Comparison of ENCODE assay signal across 21 cellular contexts in genomic region chr16:22668318-22668717, GRCh38.
DNase-seq lines count a peak whose midpoint lies in the region; ATAC-seq, FAIRE-seq and TF ChIP-seq lines count a peak whose summit lies in the region.
"Had no signal": no experiment of that assay in that cellular context is flagged by ENCODE, and none has a peak within 500 bp of the region (broad histone marks: within the 10 kb centered on the region; RNA-seq: fewer than 3 reads in every experiment).

No MANE protein-coding gene starts in this region.

- H3K4me1 ChIP-seq in K562 (replicated peaks in 1 of 2; ENCODE audit: control insufficient read depth in 2 of 2, insufficient read depth in 2 of 2, low read length in 2 of 2) = no peaks in the 10 kb centered on the region; a peak in 1 of 5 replicates
- H3K4me1 ChIP-seq in testis = no peaks in the 10 kb centered on the region
- H3K4me1 ChIP-seq: Caco-2 had no signal

- H3K36me3 Mint-ChIP-seq in activated CD8-positive, alpha-beta memory T cell treated with anti-CD3 and anti-CD28 coated beads, Interleukin-2, amount 10 ng/mL, durations not matched to agents 7 days and 5 days = no peaks in the 10 kb centered on the region
- H3K36me3 Mint-ChIP-seq: CD4-positive, CD25-positive, alpha-beta regulatory T cell; CD8-positive, alpha-beta T cell had no signal

- H3K4me2 ChIP-seq in K562 (ENCODE audit: insufficient read depth, low read length) = no peak overlapping the region
- H3K4me2 ChIP-seq: BLaER1 had no signal

- POLR2A ChIA-PET in K562 (lab: Yijun Ruan, JAX) = no interaction called here

- no peak overlapping the region for H3K9ac ChIP-seq in K562 (ENCODE audit: insufficient read depth in 1 of 2, low read depth in 2 of 2, low read length in 2 of 2)
- H3K9ac ChIP-seq: BLaER1 had no signal

- H3K79me2 ChIP-seq in K562 (ENCODE audit: control insufficient read depth, insufficient read depth, low read length) = no peaks in the 10 kb centered on the region

- no TSS peak for BruUV-seq in K562 (replicated peaks; lab: Mats Ljungman, UMichigan)

- TF ChIP-seq POLR2A in K562 (conservative IDR thresholded peaks at IDR 0.05) = no peak
- TF ChIP-seq POLR2A in testis (IDR thresholded peaks at IDR 0.05) = no peak

- intact Hi-C loops in K562 (cut with micrococcal nuclease) = no loop called here
- intact Hi-C loops in testis (cut with DNase I; ENCODE audit: low total_unique reads) = no loop called here

- no peak for TF ChIP-seq RAD21 in K562 (CRISPR knock-in tag; conservative IDR thresholded peaks at IDR 0.05 in 1 of 2, IDR thresholded peaks at IDR 0.05 in 1 of 2)

- H2AFZ ChIP-seq in K562 (ENCODE audit: low read depth, low read length) = no peak overlapping the region

- H3K27ac Mint-ChIP-seq in activated CD8-positive, alpha-beta memory T cell treated with anti-CD3 and anti-CD28 coated beads, Interleukin-2, amount 10 ng/mL, durations not matched to agents 7 days and 5 days = no peak overlapping the region
- H3K27ac Mint-ChIP-seq: B cell; CD4-positive, CD25-positive, alpha-beta regulatory T cell; CD8-positive, alpha-beta T cell had no signal

- H3K4me3 Mint-ChIP-seq in activated CD8-positive, alpha-beta memory T cell treated with anti-CD3 and anti-CD28 coated beads, Interleukin-2, amount 10 ng/mL, durations not matched to agents 7 days and 5 days = no peak overlapping the region
- H3K4me3 Mint-ChIP-seq: B cell; CD4-positive, CD25-positive, alpha-beta regulatory T cell; CD8-positive, alpha-beta T cell had no signal

- H3K27me3 ChIP-seq in K562 (ENCODE audit: control insufficient read depth in 2 of 2, insufficient read depth in 2 of 2, low read length in 2 of 2) (peaks cover 22 to 26% of the 10 kb centered on the region in 2 experiments), testis (no peaks in the 10 kb centered on the region)
- H3K27me3 ChIP-seq: BLaER1 had no signal

- in situ Hi-C loops in K562 (cut with MboI) = no loop called here

- no peak for FAIRE-seq in K562 (lab: Jason Lieb, UNC)
- FAIRE-seq: A204.1, G401.6, GM12892, H54 had no signal

- CTCF ChIA-PET in activated CD8-positive, alpha-beta memory T cell treated with anti-CD3 and anti-CD28 coated beads, Interleukin-2, amount 10 ng/mL, durations not matched to agents 7 days and 5 days (lab: Charles Lee) = interaction anchor here (0.7 kb wide), 1 partner anchor 45 kb away, joined by 3 read pairs; no protein-coding TSS in a partner anchor
- CTCF ChIA-PET in K562 (lab: Yijun Ruan, JAX; ENCODE audit: low intra/inter-chr PET ratio) = no interaction called here

- no peak for TF ChIP-seq CTCF in K562 (IDR thresholded peaks at IDR 0.05 in 2 of 3, conservative IDR thresholded peaks at IDR 0.05 in 1 of 3; ENCODE audit: insufficient read depth in 2 of 3, low read depth in 1 of 3, low read length in 3 of 3)
- TF ChIP-seq CTCF in testis (IDR thresholded peaks at IDR 0.05) = no peak

- DNase-seq in activated CD8-positive, alpha-beta memory T cell treated with anti-CD3 and anti-CD28 coated beads, Interleukin-2, amount 10 ng/mL, durations not matched to agents 7 days and 5 days = peak; percentile 11
- no peak for DNase-seq in activated CD8-positive, alpha-beta memory T cell treated with anti-CD3 and anti-CD28 coated beads, Interleukin-2, amount 50 U/mL, for 48 hours
- DNase-seq in K562 (ENCODE audit: extremely low read depth in 1 of 4, low spot score in 3 of 4) = no peak
- DNase-seq in islet precursor cell = peak; percentile 41
- DNase-seq in testis = no peak
- DNase-seq in activated CD4-positive, alpha-beta T cell treated with anti-CD3 and anti-CD28 coated beads for 4 hours = no peak
- DNase-seq: Caco-2; CD4-positive, CD25-positive, alpha-beta regulatory T cell; CD8-positive, alpha-beta T cell; DMS153; DND-41; GOT3 had no signal

- H3K9me1 ChIP-seq in K562 (ENCODE audit: control insufficient read depth, insufficient read depth, low read length) = no peaks in the 10 kb centered on the region

- peaks cover 3% of the 10 kb centered on the region for H3K27me3 Mint-ChIP-seq in activated CD8-positive, alpha-beta memory T cell treated with anti-CD3 and anti-CD28 coated beads, Interleukin-2, amount 10 ng/mL, durations not matched to agents 7 days and 5 days

- H3K36me3 ChIP-seq in K562 (ENCODE audit: control insufficient read depth, insufficient read depth, low read length) = no peaks in the 10 kb centered on the region
- no peaks in the 10 kb centered on the region for H3K36me3 ChIP-seq in testis (ENCODE audit: low read depth, missing control alignments)
- H3K36me3 ChIP-seq: BLaER1 had no signal

- no peak for ATAC-seq in activated CD8-positive, alpha-beta memory T cell treated with anti-CD3 and anti-CD28 coated beads, Interleukin-2, amount 10 ng/mL, durations not matched to agents 7 days and 5 days
- no peak for ATAC-seq in K562
- ATAC-seq: CD8-positive, alpha-beta T cell; HCT116 had no signal

- H3K4me3 ChIP-seq in K562 (no peak overlapping the region), testis (no peak overlapping the region)
- H3K4me3 ChIP-seq: BLaER1 had no signal

- WGBS in K562 (ENCODE audit: insufficient coverage, low coverage, missing lambda C conversion rate) = 1% methylated on average over 3 of the region's 3 CpGs
- 91 to 94% methylated on average over 3 of the region's 3 CpGs for WGBS in testis, 2 donors

- no peaks in the 10 kb centered on the region for H3K9me3 Mint-ChIP-seq in activated CD8-positive, alpha-beta memory T cell treated with anti-CD3 and anti-CD28 coated beads, Interleukin-2, amount 10 ng/mL, durations not matched to agents 7 days and 5 days (ENCODE audit: low read depth)
- H3K9me3 Mint-ChIP-seq: CD4-positive, CD25-positive, alpha-beta regulatory T cell; CD8-positive, alpha-beta T cell had no signal

- H3K9me3 ChIP-seq in K562 (replicated peaks; ENCODE audit: control insufficient read depth, insufficient read depth, low read depth, low read length) (no peaks in the 10 kb centered on the region), testis (no peaks in the 10 kb centered on the region)
- H3K9me3 ChIP-seq: BLaER1, Caco-2 had no signal

- H4K20me1 ChIP-seq in K562 (replicated peaks; ENCODE audit: control insufficient read depth, insufficient read depth, low read length) = no peaks in the 10 kb centered on the region
- H4K20me1 ChIP-seq: BLaER1 had no signal

- TF ChIP-seq EP300 in K562 (IDR thresholded peaks at IDR 0.05; ENCODE audit: low read length) = no peak

- H3K4me1 Mint-ChIP-seq in activated CD8-positive, alpha-beta memory T cell treated with anti-CD3 and anti-CD28 coated beads, Interleukin-2, amount 10 ng/mL, durations not matched to agents 7 days and 5 days = no peaks in the 10 kb centered on the region
- H3K4me1 Mint-ChIP-seq: B cell; CD4-positive, CD25-positive, alpha-beta regulatory T cell had no signal

- no peak overlapping the region for H3K27ac ChIP-seq in K562 (ENCODE audit: extremely low read depth, low read depth, low read length)
- no peak overlapping the region for H3K27ac ChIP-seq in testis
- H3K27ac ChIP-seq: 22Rv1, BLaER1, C4-2B had no signal

TF ChIP-seq in K562, 482 proteins besides CTCF, POLR2A, EP300 and RAD21:
- TF ChIP-seq RBM25 (IDR thresholded peaks at IDR 0.05; ENCODE audit: low read depth, low read length, severe bottlenecking) (peak; percentile 54), SNIP1 (IDR thresholded peaks at IDR 0.05; ENCODE audit: low read depth) (no peak)

Comparison
In these comparisons a context has a peak if more than half of its experiments do, and no peak if none do; other contexts are left out.
1. DNase-seq: peak in activated CD8-positive, alpha-beta memory T cell treated with anti-CD3 and anti-CD28 coated beads, Interleukin-2, amount 10 ng/mL, durations not matched to agents 7 days and 5 days (single experiment) and islet precursor cell (single experiment); none in activated CD8-positive, alpha-beta memory T cell treated with anti-CD3 and anti-CD28 coated beads, Interleukin-2, amount 50 U/mL, for 48 hours (single experiment), K562 (0 of 4), testis (single experiment) and activated CD4-positive, alpha-beta T cell treated with anti-CD3 and anti-CD28 coated beads for 4 hours (0 of 2).